In genomic region chr7:72336887-72337821, GRCh38 we compare ENCODE assay signal across 11 cellular contexts.
DNase-seq lines count a peak whose midpoint lies in the region; ATAC-seq, FAIRE-seq and TF ChIP-seq lines count a peak whose summit lies in the region.
"Had no signal": no experiment of that assay in that cellular context is flagged by ENCODE, and none has a peak within 500 bp of the region (broad histone marks: within the 10 kb centered on the region; RNA-seq: fewer than 3 reads in every experiment).

No MANE protein-coding gene starts in this region.

- H3K4me1 Mint-ChIP-seq in type B pancreatic cell (ENCODE audit: unreplicated experiment), result no peaks in the 10 kb centered on the region
- H3K4me1 Mint-ChIP-seq: activated naive CD8-positive, alpha-beta T cell treated with anti-CD3 and anti-CD28 coated beads, Interleukin-2, amount 10 ng/mL, durations not matched to agents 7 days and 5 days; T-helper 17 cell had no signal

- peaks cover 4% of the 10 kb centered on the region for H3K36me3 Mint-ChIP-seq in type B pancreatic cell
- H3K36me3 Mint-ChIP-seq: activated naive CD8-positive, alpha-beta T cell treated with anti-CD3 and anti-CD28 coated beads, Interleukin-2, amount 10 ng/mL, durations not matched to agents 7 days and 5 days had no signal

- H3K4me3 ChIP-seq in left ventricle myocardium inferior, result peak overlapping the region; percentile 53
- H3K4me3 ChIP-seq in iPS-20b (ENCODE audit: low read length), result peak overlapping the region; percentile 85
- H3K4me3 ChIP-seq in SJCRH30, result no peak overlapping the region

- H3K36me3 ChIP-seq in left ventricle myocardium inferior (no peaks in the 10 kb centered on the region), iPS-20b (ENCODE audit: insufficient read depth, low read depth, low read length) (no peaks in the 10 kb centered on the region), SJCRH30 (no peaks in the 10 kb centered on the region)

- H3K9me3 Mint-ChIP-seq in type B pancreatic cell, result peaks cover 11% of the 10 kb centered on the region

- H3K4me1 ChIP-seq in left ventricle myocardium inferior (peaks cover 19% of the 10 kb centered on the region), iPS-20b (ENCODE audit: insufficient read depth, low read length) (peaks cover 7% of the 10 kb centered on the region), SJCRH30 (no peaks in the 10 kb centered on the region)

- no peak overlapping the region for H3K27ac ChIP-seq in left ventricle myocardium inferior (replicated peaks)
- no peak overlapping the region for H3K27ac ChIP-seq in iPS-20b (ENCODE audit: low read length)
- H3K27ac ChIP-seq in SJCRH30, result no peak overlapping the region

- no peak for DNase-seq in left ventricle myocardium inferior
- no peak for DNase-seq in left ventricle myocardium superior
- DNase-seq in astrocyte of the hippocampus (ENCODE audit: low read depth, low spot score), result peak; percentile 17
- DNase-seq in type B pancreatic cell (ENCODE audit: extremely low spot score, unreplicated experiment), result no peak
- no peak for DNase-seq in SJCRH30
- no peak for DNase-seq in KG1 (lab: John Stamatoyannopoulos, UW)
- DNase-seq in HTR-8/SVneo (ENCODE audit: insufficient read length, low spot score), result no peak
- DNase-seq: activated naive CD8-positive, alpha-beta T cell treated with anti-CD3 and anti-CD28 coated beads, Interleukin-2, amount 10 ng/mL, durations not matched to agents 7 days and 5 days; NCI-H1048; T-helper 17 cell had no signal

- no peak overlapping the region for H3K27ac Mint-ChIP-seq in type B pancreatic cell
- H3K27ac Mint-ChIP-seq: activated naive CD8-positive, alpha-beta T cell treated with anti-CD3 and anti-CD28 coated beads, Interleukin-2, amount 10 ng/mL, durations not matched to agents 7 days and 5 days; T-helper 17 cell had no signal

- H3K27me3 ChIP-seq in left ventricle myocardium inferior (ENCODE audit: low read depth), result peaks cover 90% of the 10 kb centered on the region
- peaks cover 53% of the 10 kb centered on the region for H3K27me3 ChIP-seq in iPS-20b (ENCODE audit: insufficient read depth, low read length)
- no peaks in the 10 kb centered on the region for H3K27me3 ChIP-seq in SJCRH30

- H3K4me3 Mint-ChIP-seq in type B pancreatic cell, result peak overlapping the region; percentile 88
- H3K4me3 Mint-ChIP-seq: activated naive CD8-positive, alpha-beta T cell treated with anti-CD3 and anti-CD28 coated beads, Interleukin-2, amount 10 ng/mL, durations not matched to agents 7 days and 5 days; T-helper 17 cell had no signal

- FAIRE-seq in HTR-8/SVneo (lab: Jason Lieb, UNC), result no peak

- peak overlapping the region; percentile 79; the same call in 1 of the 2 replicates for H3K9ac ChIP-seq in iPS-20b (ENCODE audit: low read depth, low read length)

- intact Hi-C loops in left ventricle myocardium inferior (cut with micrococcal nuclease) (no loop called here), left ventricle myocardium superior (cut with micrococcal nuclease) (no loop called here)

- H3K9me3 ChIP-seq in left ventricle myocardium inferior (replicated peaks), result peaks cover 6% of the 10 kb centered on the region
- 0 out of 2 replicates have a peak, but pooled peaks cover under 1% of the 10 kb centered on the region for H3K9me3 ChIP-seq in iPS-20b (ENCODE audit: insufficient read depth, low read depth, low read length)
- no peaks in the 10 kb centered on the region; the same call in 1 of the 2 replicates for H3K9me3 ChIP-seq in SJCRH30 (replicated peaks)

- peaks cover 82% of the 10 kb centered on the region for H3K27me3 Mint-ChIP-seq in type B pancreatic cell

- TF ChIP-seq CTCF in left ventricle myocardium inferior (IDR thresholded peaks at IDR 0.05; ENCODE audit: borderline replicate concordance) (no peak), type B pancreatic cell (conservative IDR thresholded peaks at IDR 0.05) (no peak)

- ATAC-seq in left ventricle myocardium superior, result no peak
- ATAC-seq: T-helper 17 cell had no signal
